In genomic region chr7:47500103-47500563, GRCh38 we compare ENCODE assay signal across 1 cellular context.
TF ChIP-seq lines count a peak whose summit lies in the region.

No MANE protein-coding gene starts in this region.

TF ChIP-seq in HepG2, 621 proteins besides CTCF, POLR2A, EP300 and RAD21 (continued from another document and continues in another):
- no peak for TF ChIP-seq ZNF704 (CRISPR knock-in tag; IDR thresholded peaks at IDR 0.05; ENCODE audit: borderline replicate concordance)
- TF ChIP-seq THAP11 (CRISPR knock-in tag; IDR thresholded peaks at IDR 0.05), result peak; percentile 63; the same call in 1 of the 2 replicates
- no peak; the same call in 1 of the 2 replicates for TF ChIP-seq EED (CRISPR knock-in tag; IDR thresholded peaks at IDR 0.05)
- TF ChIP-seq ZNF260 (CRISPR knock-in tag; IDR thresholded peaks at IDR 0.05; ENCODE audit: borderline replicate concordance, low read depth), result no peak
- no peak for TF ChIP-seq ZNF572 (CRISPR knock-in tag; IDR thresholded peaks at IDR 0.05)
- peak; percentile 71 for TF ChIP-seq ZNF18 (CRISPR knock-in tag; IDR thresholded peaks at IDR 0.05; ENCODE audit: insufficient replicate concordance)
- TF ChIP-seq ZNF451 (CRISPR knock-in tag; IDR thresholded peaks at IDR 0.05), result 0 out of 2 replicates have a peak, but pooled peaks have one; percentile 26
- TF ChIP-seq GABPB1 (CRISPR knock-in tag; IDR thresholded peaks at IDR 0.05), result 0 out of 2 replicates have a peak, but pooled peaks have one; percentile 25
- peak; percentile 94 for TF ChIP-seq RCOR2 (CRISPR knock-in tag; IDR thresholded peaks at IDR 0.05)
- TF ChIP-seq E2F1 (CRISPR knock-in tag; IDR thresholded peaks at IDR 0.05), result no peak
- TF ChIP-seq ZNF317 (CRISPR knock-in tag; IDR thresholded peaks at IDR 0.05), result peak; percentile 59; the same call in 1 of the 2 replicates
- TF ChIP-seq ZNF34 (CRISPR knock-in tag; IDR thresholded peaks at IDR 0.05; ENCODE audit: borderline replicate concordance), result no peak
- no peak for TF ChIP-seq CEBPB (IDR thresholded peaks at IDR 0.05; ENCODE audit: borderline replicate concordance, low read depth, low read length)
- peak; percentile 37; the same call in 1 of the 2 replicates for TF ChIP-seq KDM2A (CRISPR knock-in tag; IDR thresholded peaks at IDR 0.05; ENCODE audit: borderline replicate concordance, low read depth)
- no peak for TF ChIP-seq RNF2 (conservative IDR thresholded peaks at IDR 0.05; ENCODE audit: low read depth)
- TF ChIP-seq ISL2 (CRISPR knock-in tag; IDR thresholded peaks at IDR 0.05), result peak; percentile 64
- no peak for TF ChIP-seq ZFAT (CRISPR knock-in tag; conservative IDR thresholded peaks at IDR 0.05)
- TF ChIP-seq ZNF777 (CRISPR knock-in tag; IDR thresholded peaks at IDR 0.05), result no peak
- TF ChIP-seq NFE2L1 (CRISPR knock-in tag; IDR thresholded peaks at IDR 0.05; ENCODE audit: borderline replicate concordance), result no peak
- no peak for TF ChIP-seq HOXA7 (CRISPR knock-in tag; IDR thresholded peaks at IDR 0.05)
- no peak for TF ChIP-seq ZNF737 (CRISPR knock-in tag; IDR thresholded peaks at IDR 0.05; ENCODE audit: borderline replicate concordance)
- no peak for TF ChIP-seq PRMT3 (CRISPR knock-in tag; IDR thresholded peaks at IDR 0.05; ENCODE audit: borderline replicate concordance, low read depth)
- TF ChIP-seq PAF1 (CRISPR knock-in tag; IDR thresholded peaks at IDR 0.05), result no peak
- no peak for TF ChIP-seq SNAI1 (CRISPR knock-in tag; IDR thresholded peaks at IDR 0.05; ENCODE audit: borderline replicate concordance)
- TF ChIP-seq SRSF1 (optimal IDR thresholded peaks at IDR 0.05; ENCODE audit: low read depth, low read length), result no peak
- TF ChIP-seq DRAP1 (CRISPR knock-in tag; IDR thresholded peaks at IDR 0.05), result peak; percentile 55; the same call in 1 of the 2 replicates
- peak; percentile 76; the same call in 1 of the 2 replicates for TF ChIP-seq ELF3 (CRISPR knock-in tag; IDR thresholded peaks at IDR 0.05)
- TF ChIP-seq ZBTB34 (CRISPR knock-in tag; IDR thresholded peaks at IDR 0.05), result no peak
- TF ChIP-seq ZNF224 (CRISPR knock-in tag; IDR thresholded peaks at IDR 0.05), result peak; percentile 67; the same call in 1 of the 2 replicates
- peak; percentile 92 for TF ChIP-seq ZNF746 (CRISPR knock-in tag; IDR thresholded peaks at IDR 0.05)
- TF ChIP-seq NCOA1 (CRISPR knock-in tag; IDR thresholded peaks at IDR 0.05), result 0 out of 2 replicates have a peak, but pooled peaks have one; percentile 28
- TF ChIP-seq RAD51 (IDR thresholded peaks at IDR 0.05; ENCODE audit: borderline replicate concordance), result no peak
- peak; percentile 64; the same call in 1 of the 2 replicates for TF ChIP-seq KDM5B (CRISPR knock-in tag; IDR thresholded peaks at IDR 0.05; ENCODE audit: borderline replicate concordance)
- 0 out of 2 replicates have a peak, but pooled peaks have one; percentile 35 for TF ChIP-seq ZNF460 (CRISPR knock-in tag; IDR thresholded peaks at IDR 0.05; ENCODE audit: borderline replicate concordance)
- no peak for TF ChIP-seq ZNF567 (CRISPR knock-in tag; IDR thresholded peaks at IDR 0.05; ENCODE audit: borderline replicate concordance)
- TF ChIP-seq PRDM15 (CRISPR knock-in tag; IDR thresholded peaks at IDR 0.05), result no peak
- TF ChIP-seq ZNF652 (CRISPR knock-in tag; IDR thresholded peaks at IDR 0.05; ENCODE audit: borderline replicate concordance, low read depth), result peak; percentile 36; the same call in 1 of the 2 replicates
- TF ChIP-seq EEA1 (CRISPR knock-in tag; IDR thresholded peaks at IDR 0.05; ENCODE audit: borderline replicate concordance), result no peak
- TF ChIP-seq, protein P1, sequence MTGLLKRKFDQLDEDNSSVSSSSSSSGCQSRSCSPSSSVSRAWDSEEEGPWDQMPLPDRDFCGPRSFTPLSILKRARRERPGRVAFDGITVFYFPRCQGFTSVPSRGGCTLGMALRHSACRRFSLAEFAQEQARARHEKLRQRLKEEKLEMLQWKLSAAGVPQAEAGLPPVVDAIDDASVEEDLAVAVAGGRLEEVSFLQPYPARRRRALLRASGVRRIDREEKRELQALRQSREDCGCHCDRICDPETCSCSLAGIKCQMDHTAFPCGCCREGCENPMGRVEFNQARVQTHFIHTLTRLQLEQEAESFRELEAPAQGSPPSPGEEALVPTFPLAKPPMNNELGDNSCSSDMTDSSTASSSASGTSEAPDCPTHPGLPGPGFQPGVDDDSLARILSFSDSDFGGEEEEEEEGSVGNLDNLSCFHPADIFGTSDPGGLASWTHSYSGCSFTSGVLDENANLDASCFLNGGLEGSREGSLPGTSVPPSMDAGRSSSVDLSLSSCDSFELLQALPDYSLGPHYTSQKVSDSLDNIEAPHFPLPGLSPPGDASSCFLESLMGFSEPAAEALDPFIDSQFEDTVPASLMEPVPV (CRISPR knock-in tag; IDR thresholded peaks at IDR 0.05), result peak; percentile 67; the same call in 1 of the 2 replicates
- TF ChIP-seq THYN1 (CRISPR knock-in tag; IDR thresholded peaks at IDR 0.05; ENCODE audit: borderline replicate concordance, low read depth), result no peak
- no peak for TF ChIP-seq NONO (IDR thresholded peaks at IDR 0.05)
- TF ChIP-seq NONO (CRISPR knock-in tag; conservative IDR thresholded peaks at IDR 0.05), result peak; percentile 74; the same call in 1 of the 2 replicates
- no peak for TF ChIP-seq ZNF256 (CRISPR knock-in tag; conservative IDR thresholded peaks at IDR 0.05)
- TF ChIP-seq ZNF235 (CRISPR knock-in tag; IDR thresholded peaks at IDR 0.05; ENCODE audit: borderline replicate concordance), result no peak
- no peak for TF ChIP-seq ZKSCAN1 (IDR thresholded peaks at IDR 0.05; ENCODE audit: low read length)
- TF ChIP-seq MTA1 (CRISPR knock-in tag; IDR thresholded peaks at IDR 0.05; ENCODE audit: borderline replicate concordance), result peak; percentile 62; the same call in 1 of the 2 replicates
- no peak for TF ChIP-seq U2AF1 (optimal IDR thresholded peaks at IDR 0.05; ENCODE audit: low read depth, low read length)
- TF ChIP-seq SRSF4 (IDR thresholded peaks at IDR 0.05; ENCODE audit: low read depth, low read length, poor library complexity, severe bottlenecking), result no peak
- no peak for TF ChIP-seq ZNF44 (CRISPR knock-in tag; IDR thresholded peaks at IDR 0.05)
- TF ChIP-seq, protein P2, sequence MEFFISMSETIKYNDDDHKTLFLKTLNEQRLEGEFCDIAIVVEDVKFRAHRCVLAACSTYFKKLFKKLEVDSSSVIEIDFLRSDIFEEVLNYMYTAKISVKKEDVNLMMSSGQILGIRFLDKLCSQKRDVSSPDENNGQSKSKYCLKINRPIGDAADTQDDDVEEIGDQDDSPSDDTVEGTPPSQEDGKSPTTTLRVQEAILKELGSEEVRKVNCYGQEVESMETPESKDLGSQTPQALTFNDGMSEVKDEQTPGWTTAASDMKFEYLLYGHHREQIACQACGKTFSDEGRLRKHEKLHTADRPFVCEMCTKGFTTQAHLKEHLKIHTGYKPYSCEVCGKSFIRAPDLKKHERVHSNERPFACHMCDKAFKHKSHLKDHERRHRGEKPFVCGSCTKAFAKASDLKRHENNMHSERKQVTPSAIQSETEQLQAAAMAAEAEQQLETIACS (CRISPR knock-in tag; IDR thresholded peaks at IDR 0.05), result no peak
- no peak for TF ChIP-seq XBP1 (CRISPR knock-in tag; IDR thresholded peaks at IDR 0.05)
- no peak for TF ChIP-seq CEBPZ (IDR thresholded peaks at IDR 0.05; ENCODE audit: low read length)
- peak; percentile 57 for TF ChIP-seq ZFX (CRISPR knock-in tag; IDR thresholded peaks at IDR 0.05; ENCODE audit: low read depth)
- no peak for TF ChIP-seq ZFP62 (CRISPR knock-in tag; IDR thresholded peaks at IDR 0.05)
- no peak for TF ChIP-seq HNRNPK (IDR thresholded peaks at IDR 0.05; ENCODE audit: low read depth, low read length, poor library complexity, severe bottlenecking)
- TF ChIP-seq ZNF446 (CRISPR knock-in tag; IDR thresholded peaks at IDR 0.05), result no peak
- no peak; the same call in 1 of the 2 replicates for TF ChIP-seq SIX1 (CRISPR knock-in tag; IDR thresholded peaks at IDR 0.05; ENCODE audit: borderline replicate concordance)
- peak; percentile 90 for TF ChIP-seq SOX5 (CRISPR knock-in tag; IDR thresholded peaks at IDR 0.05; ENCODE audit: borderline replicate concordance)
